Comparison of ENCODE assay signal across 23 cellular contexts in the genomic region with DNA sequence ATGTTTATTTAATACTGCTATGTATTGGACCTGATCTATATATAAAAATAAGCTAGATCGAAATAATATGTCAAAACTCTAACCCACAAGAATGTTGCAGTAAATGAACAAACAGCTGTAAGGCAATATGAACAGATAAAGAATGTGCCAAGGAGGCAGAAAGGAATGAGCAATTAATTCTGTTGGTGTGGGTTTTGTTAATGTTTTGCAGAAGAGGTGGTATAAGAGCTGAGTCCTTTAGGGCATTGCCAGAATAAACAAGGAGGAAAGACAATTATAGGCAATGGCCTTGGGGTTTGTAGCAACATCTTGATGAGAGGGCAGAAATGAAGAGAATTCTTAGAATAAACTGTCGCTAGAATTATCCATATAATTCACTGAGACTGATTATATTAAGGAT.
A peak's percentile ranks its signal among the peaks of the same experiment; 100 is the strongest.
DNase-seq lines count a peak whose midpoint lies in the region; ATAC-seq, FAIRE-seq and TF ChIP-seq lines count a peak whose summit lies in the region.
"Had no signal": no experiment of that assay in that cellular context is flagged by ENCODE, and none has a peak within 500 bp of the region (broad histone marks: within the 10 kb centered on the region; RNA-seq: fewer than 3 reads in every experiment).

No MANE protein-coding gene starts in this region.

- H3K9me3 Mint-ChIP-seq in HFFc6 (no peaks in the 10 kb centered on the region), astrocyte (ENCODE audit: unreplicated experiment) (no peaks in the 10 kb centered on the region)
- no peaks in the 10 kb centered on the region for H3K9me3 Mint-ChIP-seq in activated T-helper 2 cell treated with anti-CD3 and anti-CD28 coated beads, Interferon-gamma antibody, Interleukin-2, Interleukin-4, amounts not matched to agents 10 μg/mL and 5 μg/mL and 100 μg/mL, durations not matched to agents 14 hours and 24 hours and 36 hours
- H3K9me3 Mint-ChIP-seq: activated naive CD4-positive, alpha-beta T cell treated with anti-CD3 and anti-CD28 coated beads for 36 hours; brain; memory B cell; stimulated activated effector memory CD8-positive, alpha-beta T cell treated with anti-CD3 and anti-CD28 coated beads, Interleukin-12 subunit alpha, Interleukin-12 subunit beta, amount 100 ng/mL, for 72 hours had no signal

- no peak for TF ChIP-seq CTCF in HFFc6 (IDR thresholded peaks at IDR 0.05)
- no peak for TF ChIP-seq CTCF in astrocyte (IDR thresholded peaks at IDR 0.05; ENCODE audit: insufficient read depth, low read depth, low read length)
- no peak for TF ChIP-seq CTCF in lower lobe of right lung (IDR thresholded peaks at IDR 0.05)
- no peak for TF ChIP-seq CTCF in GM10266 (IDR thresholded peaks at IDR 0.05; ENCODE audit: control insufficient read depth, insufficient read depth, low read depth, missing control alignments)

- H3K79me2 ChIP-seq in astrocyte (ENCODE audit: insufficient read depth, low read length): no peaks in the 10 kb centered on the region

- H3K4me3 ChIP-seq in astrocyte (ENCODE audit: insufficient read depth, low read depth, low read length): no peak overlapping the region
- no peak overlapping the region for H3K4me3 ChIP-seq in lower lobe of right lung
- H3K4me3 ChIP-seq: thoracic aorta had no signal

- H3K36me3 Mint-ChIP-seq in HFFc6 (ENCODE audit: low read depth) (no peaks in the 10 kb centered on the region), astrocyte (ENCODE audit: low read depth, unreplicated experiment) (no peaks in the 10 kb centered on the region)
- H3K36me3 Mint-ChIP-seq in activated T-helper 2 cell treated with anti-CD3 and anti-CD28 coated beads, Interferon-gamma antibody, Interleukin-2, Interleukin-4, amounts not matched to agents 10 μg/mL and 5 μg/mL and 100 μg/mL, durations not matched to agents 14 hours and 24 hours and 36 hours (ENCODE audit: low read depth): no peaks in the 10 kb centered on the region
- H3K36me3 Mint-ChIP-seq: brain; IgD-negative memory B cell; memory B cell; stimulated activated effector memory CD8-positive, alpha-beta T cell treated with anti-CD3 and anti-CD28 coated beads, Interleukin-12 subunit alpha, Interleukin-12 subunit beta, amount 100 ng/mL, for 72 hours had no signal

- H3K4me3 Mint-ChIP-seq in HFFc6 (no peak overlapping the region), astrocyte (ENCODE audit: unreplicated experiment) (no peak overlapping the region)
- no peak overlapping the region for H3K4me3 Mint-ChIP-seq in activated T-helper 2 cell treated with anti-CD3 and anti-CD28 coated beads, Interferon-gamma antibody, Interleukin-2, Interleukin-4, amounts not matched to agents 10 μg/mL and 5 μg/mL and 100 μg/mL, durations not matched to agents 14 hours and 24 hours and 36 hours (ENCODE audit: low read depth)
- H3K4me3 Mint-ChIP-seq: activated naive CD4-positive, alpha-beta T cell treated with anti-CD3 and anti-CD28 coated beads for 36 hours; brain; IgD-negative memory B cell; memory B cell; stimulated activated effector memory CD8-positive, alpha-beta T cell treated with anti-CD3 and anti-CD28 coated beads, Interleukin-12 subunit alpha, Interleukin-12 subunit beta, amount 100 ng/mL, for 72 hours had no signal

- no peak overlapping the region for H3K27ac ChIP-seq in astrocyte (ENCODE audit: low read depth, low read length)
- H3K27ac ChIP-seq in lower lobe of right lung: no peak overlapping the region
- H3K27ac ChIP-seq: thoracic aorta had no signal

- H3K36me3 ChIP-seq in astrocyte (ENCODE audit: insufficient read depth, low read length) (no peaks in the 10 kb centered on the region), lower lobe of right lung (no peaks in the 10 kb centered on the region)
- H3K36me3 ChIP-seq: thoracic aorta had no signal

- no peak overlapping the region for H2AFZ ChIP-seq in astrocyte (ENCODE audit: low read depth, low read length)

- DNase-seq in ACHN (peak; percentile 76), HFFc6 (peak; percentile 28), astrocyte (ENCODE audit: low read depth) (peak; percentile 69), kidney tubule cell (ENCODE audit: low spot score) (peak; percentile 92), lower lobe of right lung (no peak), GM10266 (ENCODE audit: extremely low spot score) (no peak)
- no peak for DNase-seq in activated CD4-positive, alpha-beta T cell treated with anti-CD3 and anti-CD28 coated beads for 4 hours
- no peak for DNase-seq in activated T-helper 2 cell treated with anti-CD3 and anti-CD28 coated beads, Interferon-gamma antibody, Interleukin-2, Interleukin-4, amounts not matched to agents 10 μg/mL and 5 μg/mL and 100 μg/mL, durations not matched to agents 14 hours and 24 hours and 36 hours (ENCODE audit: low spot score)
- DNase-seq: activated CD4-positive, alpha-beta T cell treated with anti-CD3 and anti-CD28 coated beads, Interleukin-2, amount 50 U/mL, for 48 hours; activated naive CD4-positive, alpha-beta T cell treated with anti-CD3 and anti-CD28 coated beads for 36 hours; dermis blood vessel endothelial cell; H7; NCI-H2029 treated with DMSO at 0.1 percent for 48 hours; NCI-H524 treated with DMSO at 0.1 percent for 48 hours; retina; Right ventricle myocardium superior; stimulated activated CD4-positive, alpha-beta T cell treated with anti-CD3 and anti-CD28 coated beads, Interleukin-15, amount 100 ng/mL, for 24 hours; T-helper 1 cell had no signal

- no peaks in the 10 kb centered on the region for H3K27me3 ChIP-seq in astrocyte (ENCODE audit: insufficient read depth, low read length)
- no peaks in the 10 kb centered on the region for H3K27me3 ChIP-seq in lower lobe of right lung (ENCODE audit: low read depth)

- H3K27me3 Mint-ChIP-seq in HFFc6 (ENCODE audit: insufficient read depth) (no peaks in the 10 kb centered on the region), astrocyte (ENCODE audit: low read depth, unreplicated experiment) (no peaks in the 10 kb centered on the region)
- H3K27me3 Mint-ChIP-seq in activated T-helper 2 cell treated with anti-CD3 and anti-CD28 coated beads, Interferon-gamma antibody, Interleukin-2, Interleukin-4, amounts not matched to agents 10 μg/mL and 5 μg/mL and 100 μg/mL, durations not matched to agents 14 hours and 24 hours and 36 hours (ENCODE audit: low read depth): no peaks in the 10 kb centered on the region
- H3K27me3 Mint-ChIP-seq: brain, IgD-negative memory B cell, memory B cell had no signal

- H3K27ac Mint-ChIP-seq in HFFc6: no peak overlapping the region
- no peak overlapping the region for H3K27ac Mint-ChIP-seq in astrocyte (ENCODE audit: unreplicated experiment)
- no peak overlapping the region for H3K27ac Mint-ChIP-seq in activated T-helper 2 cell treated with anti-CD3 and anti-CD28 coated beads, Interferon-gamma antibody, Interleukin-2, Interleukin-4, amounts not matched to agents 10 μg/mL and 5 μg/mL and 100 μg/mL, durations not matched to agents 14 hours and 24 hours and 36 hours
- H3K27ac Mint-ChIP-seq: activated naive CD4-positive, alpha-beta T cell treated with anti-CD3 and anti-CD28 coated beads for 36 hours; brain; IgD-negative memory B cell; memory B cell; stimulated activated effector memory CD8-positive, alpha-beta T cell treated with anti-CD3 and anti-CD28 coated beads, Interleukin-12 subunit alpha, Interleukin-12 subunit beta, amount 100 ng/mL, for 72 hours had no signal

- no peak overlapping the region for H3K4me2 ChIP-seq in astrocyte (ENCODE audit: low read length)

- no peak overlapping the region for H3K9ac ChIP-seq in astrocyte (ENCODE audit: low read length)

- H3K4me1 Mint-ChIP-seq in HFFc6 (ENCODE audit: low read depth) (peaks cover 35% of the 10 kb centered on the region), astrocyte (ENCODE audit: low read depth, unreplicated experiment) (peaks cover 17% of the 10 kb centered on the region)
- no peaks in the 10 kb centered on the region for H3K4me1 Mint-ChIP-seq in activated T-helper 2 cell treated with anti-CD3 and anti-CD28 coated beads, Interferon-gamma antibody, Interleukin-2, Interleukin-4, amounts not matched to agents 10 μg/mL and 5 μg/mL and 100 μg/mL, durations not matched to agents 14 hours and 24 hours and 36 hours (ENCODE audit: low read depth)
- H3K4me1 Mint-ChIP-seq: IgD-negative memory B cell; memory B cell; stimulated activated effector memory CD8-positive, alpha-beta T cell treated with anti-CD3 and anti-CD28 coated beads, Interleukin-12 subunit alpha, Interleukin-12 subunit beta, amount 100 ng/mL, for 72 hours had no signal

- FAIRE-seq in astrocyte (lab: Jason Lieb, UNC): peak; percentile 17

- H3K4me1 ChIP-seq in astrocyte (ENCODE audit: insufficient read depth, low read length) (peaks cover 6% of the 10 kb centered on the region), lower lobe of right lung (no peaks in the 10 kb centered on the region)

- H3K9me3 ChIP-seq in astrocyte (ENCODE audit: insufficient read depth, low read depth, low read length): no peaks in the 10 kb centered on the region
- no peaks in the 10 kb centered on the region for H3K9me3 ChIP-seq in lower lobe of right lung
- H3K9me3 ChIP-seq: thoracic aorta had no signal

- intact Hi-C loops in lower lobe of right lung (cut with DNase I): no loop called here
- intact Hi-C loops in activated T-helper 2 cell treated with anti-CD3 and anti-CD28 coated beads, Interferon-gamma antibody, Interleukin-2, Interleukin-4, amounts not matched to agents 10 μg/mL and 5 μg/mL and 100 μg/mL, durations not matched to agents 14 hours and 24 hours and 36 hours (cut with micrococcal nuclease): no loop called here

- H4K20me1 ChIP-seq in astrocyte (ENCODE audit: insufficient read depth, low read length): no peaks in the 10 kb centered on the region

- no peak for ATAC-seq in lower lobe of right lung
- ATAC-seq: stimulated activated effector memory CD8-positive, alpha-beta T cell treated with anti-CD3 and anti-CD28 coated beads, Interleukin-12 subunit alpha, Interleukin-12 subunit beta, amount 100 ng/mL, for 72 hours had no signal

- in situ Hi-C loops in ACHN (cut with HindIII; ENCODE audit: low pct_ligation_motif_present, low pct_unique_long_range_greater_than_20kb, low sequenced_read_pairs): no loop called here

Comparison
In these comparisons a context has a peak if more than half of its experiments do, and no peak if none do; other contexts are left out.
1. DNase-seq: peak in ACHN (single experiment), HFFc6 (single experiment), astrocyte (single experiment) and kidney tubule cell (single experiment); none in lower lobe of right lung (single experiment), activated CD4-positive, alpha-beta T cell treated with anti-CD3 and anti-CD28 coated beads for 4 hours (0 of 2), GM10266 (single experiment) and activated T-helper 2 cell treated with anti-CD3 and anti-CD28 coated beads, Interferon-gamma antibody, Interleukin-2, Interleukin-4, amounts not matched to agents 10 μg/mL and 5 μg/mL and 100 μg/mL, durations not matched to agents 14 hours and 24 hours and 36 hours (single experiment).